In the genomic region with DNA sequence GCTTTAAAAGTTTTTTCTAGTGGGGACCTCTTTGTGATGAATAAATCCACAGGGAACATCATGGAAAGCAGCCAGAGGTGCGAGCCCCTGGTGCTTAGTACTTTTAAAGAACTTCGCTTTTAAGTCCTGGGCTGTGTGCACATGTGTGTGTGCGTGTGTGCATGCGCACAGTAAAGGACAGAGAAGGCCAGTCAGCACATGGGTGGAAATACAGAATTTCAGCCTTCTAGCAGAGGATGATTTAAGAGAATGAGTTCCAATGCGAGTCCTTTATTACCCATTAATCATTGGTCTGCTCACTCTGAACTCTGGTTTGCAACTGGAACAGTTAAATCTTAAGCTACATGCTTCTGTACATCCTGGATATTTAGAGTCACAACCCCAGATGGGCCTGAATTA, we compare ENCODE assay signal across 8 cellular contexts. TPM values are rescaled to one million over a fixed set of nuclear protein-coding genes. Genes with fewer than 3 reads are reported as not detected.
DNase-seq lines count a peak whose midpoint lies in the region; ATAC-seq and TF ChIP-seq lines count a peak whose summit lies in the region.

No MANE protein-coding gene starts in this region.

- H3K4me1 ChIP-seq in H9 (ENCODE audit: insufficient read depth, low read length) = peaks cover 43% of the 10 kb centered on the region; the same call in 1 of the 2 replicates
- H3K4me1 ChIP-seq in ascending aorta = peaks cover 9 to 47% of the 10 kb centered on the region in 2 donors

- H3K36me3 Mint-ChIP-seq in H9 (ENCODE audit: insufficient read depth in 1 of 3, low read depth in 3 of 3) = peaks cover 0 to 1% (median 0%) of the 10 kb centered on the region in 3 experiments; a peak in 1 of 7 replicates

- no peak overlapping the region for H3K23ac ChIP-seq in H9 (ENCODE audit: insufficient read length, low read depth, low read length)

- no peak overlapping the region for H2BK120ac ChIP-seq in H9 (ENCODE audit: low read depth, low read length, poor library complexity, severe bottlenecking)

- H3K9ac ChIP-seq in H9 (ENCODE audit: extremely low read depth, insufficient read length, low read length) = no peak overlapping the region

- H4K91ac ChIP-seq in H9 (ENCODE audit: insufficient read length, low read depth, low read length) = no peak overlapping the region

- no peak overlapping the region for H2BK20ac ChIP-seq in H9 (ENCODE audit: low read depth, low read length, poor library complexity, severe bottlenecking)

- H3K56ac ChIP-seq in H9 (ENCODE audit: insufficient read length, low read depth, low read length) = no peak overlapping the region

- peaks cover 84 to 94% of the 10 kb centered on the region in 2 experiments for H3K4me1 Mint-ChIP-seq in H9

- no peak overlapping the region for H3K18ac ChIP-seq in H9 (ENCODE audit: insufficient read length, low read depth, low read length)

- H3K9me3 Mint-ChIP-seq in H9 = no peaks in the 10 kb centered on the region; a peak in 1 of 5 replicates

- peaks cover under 1% of the 10 kb centered on the region for H4K20me1 ChIP-seq in H9 (ENCODE audit: control insufficient read depth, insufficient read depth, insufficient read length)

- WGBS in H9 (ENCODE audit: extremely low coverage, insufficient read length, low lambda C conversion rate) = no CpG with 5 or more reads among the region's 5 CpGs

- H2BK15ac ChIP-seq in H9 (ENCODE audit: low read depth, low read length) = no peak overlapping the region

- H2BK5ac ChIP-seq in H9 (ENCODE audit: insufficient read length, low read length) = no peak overlapping the region

- peak overlapping the region; percentile 31 to 47 for H3K4me3 ChIP-seq in ascending aorta

- H3K14ac ChIP-seq in H9 (ENCODE audit: insufficient read depth, low read length) = no peak overlapping the region

- no peak overlapping the region for H2AFZ ChIP-seq in H9 (ENCODE audit: low read length)

- H3K27me3 ChIP-seq in H9 (ENCODE audit: insufficient read depth, low read length) (peaks cover 2% of the 10 kb centered on the region; the same call in 1 of the 2 replicates), ascending aorta (no peaks in the 10 kb centered on the region)

- peak overlapping the region; percentile 7 for H2BK12ac ChIP-seq in H9 (ENCODE audit: insufficient read length, low read depth, low read length)

- no peak for TF ChIP-seq POLR2A in GM18505 (IDR thresholded peaks at IDR 0.05; ENCODE audit: borderline replicate concordance, extremely low read depth, insufficient read depth, insufficient read length)

- peaks cover 14% of the 10 kb centered on the region for H3K79me1 ChIP-seq in H9 (ENCODE audit: insufficient read depth, low read depth, low read length, poor library complexity, severe bottlenecking)

- no peaks in the 10 kb centered on the region for H3K36me3 ChIP-seq in ascending aorta

- no peak overlapping the region for H3K4me2 ChIP-seq in H9 (ENCODE audit: insufficient read depth, insufficient read length, low read length)

- peaks cover 29% of the 10 kb centered on the region for H3K79me2 ChIP-seq in H9 (ENCODE audit: insufficient read depth, low read length)

- TF ChIP-seq CTCF in H9 (conservative IDR thresholded peaks at IDR 0.05) (no peak), ascending aorta (IDR thresholded peaks at IDR 0.05) (no peak)

- H3K9me3 ChIP-seq in H9 (ENCODE audit: control insufficient read depth, low read depth, low read length) (no peaks in the 10 kb centered on the region), ascending aorta (no peaks in the 10 kb centered on the region)

- intact Hi-C loops in ascending aorta (cut with DNase I) (loop anchor here (1.0 to 5.0 kb wide), 4 partner anchors 19 to 316 kb away; a partner anchor contains a TSS), left ventricle myocardium superior (cut with micrococcal nuclease) (loop anchor here (10.0 kb wide), 1 partner anchor 52 kb away; no protein-coding TSS in a partner anchor), sciatic nerve (cut with DNase I) (no loop called here)

- H3K4me3 Mint-ChIP-seq in H9 = no peak overlapping the region

- H3K27ac ChIP-seq in H9 (ENCODE audit: insufficient read length, low read depth, low read length) (no peak overlapping the region), ascending aorta (peak overlapping the region; percentile 93 to 94)

- DNase-seq in H9 = no peak
- no peak for DNase-seq in ascending aorta (ENCODE audit: low spot score in 2 of 2)
- DNase-seq in left ventricle myocardium superior = no peak
- DNase-seq in sciatic nerve (ENCODE audit: low spot score) = no peak
- no peak for DNase-seq in NCI-H2081 treated with DMSO at 0.1 percent for 48 hours (lab: John Stamatoyannopoulos, UW)
- no peak for DNase-seq in stimulated activated CD4-positive, alpha-beta T cell treated with anti-CD3 and anti-CD28 coated beads, Interleukin-4, amount 100 ng/mL, for 4 hours

- no peak overlapping the region for H3K4ac ChIP-seq in H9 (ENCODE audit: low read depth, low read length)

- no peak overlapping the region for H4K5ac ChIP-seq in H9 (ENCODE audit: insufficient read length, low read depth, low read length)

- H2AK5ac ChIP-seq in H9 (ENCODE audit: insufficient read length, low read length) = no peak overlapping the region

- peak; percentile 16 for ATAC-seq in left ventricle myocardium superior
- ATAC-seq in sciatic nerve = peak; percentile 32
- ATAC-seq in GM18505 (IDR thresholded peaks at IDR 0.05; ENCODE audit: unreplicated experiment) = no peak
- no peak for ATAC-seq in HG02884 (IDR thresholded peaks at IDR 0.05; ENCODE audit: unreplicated experiment)

- peaks cover 11% of the 10 kb centered on the region for H3K27me3 Mint-ChIP-seq in H9 (ENCODE audit: low read depth)

- H3T11ph ChIP-seq in H9 (ENCODE audit: low read length) = no peak overlapping the region

- no peaks in the 10 kb centered on the region for H3K23me2 ChIP-seq in H9 (ENCODE audit: insufficient read length, low read depth, low read length, poor library complexity, severe bottlenecking)

- no peak overlapping the region for H4K8ac ChIP-seq in H9 (replicated peaks; ENCODE audit: insufficient read length, low read depth, low read length)

- H3K27ac Mint-ChIP-seq in H9 = peak overlapping the region in 1 of 3 experiments; percentile 66; a peak in 2 of 7 replicates

RNA-seq across cellular contexts. Expression of a gene that starts 18.9 kb away (rescaled TPM):
- total RNA-seq in H9 (2021) (75.1 and 76.8 TPM in 2 replicates), ascending aorta (112 TPM), left ventricle myocardium superior (127 TPM), sciatic nerve (141 TPM)

Comparison
In these comparisons a context has a peak if more than half of its experiments do, and no peak if none do; other contexts are left out.
1. ATAC-seq: peak in left ventricle myocardium superior (single experiment) and sciatic nerve (single experiment); none in GM18505 (single experiment) and HG02884 (single experiment).